ENCODE assay signal across 7 cellular contexts in the genomic region with DNA sequence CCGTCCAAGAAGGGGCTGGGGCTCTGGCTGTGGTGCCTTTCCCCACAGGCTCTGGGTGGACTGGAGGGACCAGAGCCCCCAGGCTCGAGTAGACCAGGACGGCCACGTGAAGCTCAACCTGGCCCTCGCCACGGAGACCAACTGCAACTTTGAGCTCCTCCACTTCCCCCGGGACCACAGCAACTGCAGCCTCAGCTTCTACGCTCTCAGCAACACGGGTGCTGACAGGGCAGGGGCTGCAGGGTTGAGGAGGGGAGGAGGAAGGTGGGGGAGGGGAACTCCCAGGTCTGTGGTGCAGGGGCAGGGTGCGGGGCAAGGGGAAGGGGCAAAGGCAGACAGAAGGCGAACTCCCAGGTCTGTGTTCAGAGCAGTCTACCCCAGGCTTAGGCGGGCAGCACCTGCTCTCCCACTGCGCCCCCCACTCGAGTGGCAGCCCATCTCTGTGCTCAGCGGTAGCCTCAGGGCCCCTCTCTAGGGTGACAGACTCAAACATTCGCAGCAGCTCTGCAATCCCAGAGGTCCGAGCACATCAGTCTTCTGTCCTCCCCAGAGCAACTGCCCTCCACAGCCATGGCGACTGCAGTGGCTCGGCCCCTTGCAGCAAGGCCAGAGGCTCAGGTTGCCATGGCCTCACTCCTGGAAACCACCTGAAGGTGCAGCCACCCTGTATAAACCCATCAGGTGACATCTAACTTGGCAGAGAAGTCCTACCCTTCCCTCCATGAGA. TPM values are rescaled to one million over a fixed set of nuclear protein-coding genes. Genes with fewer than 3 reads are reported as not detected.
A peak's percentile ranks its signal among the peaks of the same experiment; 100 is the strongest.
DNase-seq lines count a peak whose midpoint lies in the region; ATAC-seq, FAIRE-seq and TF ChIP-seq lines count a peak whose summit lies in the region.
"Had no signal": no experiment of that assay in that cellular context is flagged by ENCODE, and none has a peak within 500 bp of the region (broad histone marks: within the 10 kb centered on the region; RNA-seq: fewer than 3 reads in every experiment).

No MANE protein-coding gene starts in this region.

- H3K27me3 Mint-ChIP-seq in glutamatergic neuron (ENCODE audit: unreplicated experiment), result peaks cover 29% of the 10 kb centered on the region

- H3K4me3 Mint-ChIP-seq in glutamatergic neuron (ENCODE audit: unreplicated experiment), result peak overlapping the region; percentile 30

- H3K27me3 ChIP-seq in right atrium auricular region, result peaks cover 17 to 29% of the 10 kb centered on the region in 2 donors

- H3K9me3 Mint-ChIP-seq in glutamatergic neuron (ENCODE audit: unreplicated experiment), result peaks cover 9% of the 10 kb centered on the region

- no peak overlapping the region for H3K27ac Mint-ChIP-seq in glutamatergic neuron (ENCODE audit: unreplicated experiment)

- peaks cover 3% of the 10 kb centered on the region for H3K4me1 Mint-ChIP-seq in glutamatergic neuron (ENCODE audit: low read depth, unreplicated experiment)

- no peak overlapping the region for H3K4me3 ChIP-seq in right atrium auricular region

- H3K36me3 ChIP-seq in right atrium auricular region, result peaks cover 23% of the 10 kb centered on the region

- no peaks in the 10 kb centered on the region for H3K9me3 ChIP-seq in right atrium auricular region

- no peak overlapping the region for H3K27ac ChIP-seq in right atrium auricular region

- ATAC-seq in Right ventricle myocardium superior (ENCODE audit: poor library complexity), result peak; percentile 13

- H3K4me1 ChIP-seq in right atrium auricular region, result peaks cover 0 to 35% of the 10 kb centered on the region in 2 donors

- DNase-seq in Right ventricle myocardium superior, result no peak
- DNase-seq in right atrium auricular region (ENCODE audit: low spot score), result no peak
- DNase-seq in glutamatergic neuron, result peak; percentile 44
- DNase-seq in urothelium cell line (ENCODE audit: low spot score), result no peak
- DNase-seq in central memory CD4-positive, alpha-beta T cell, result no peak
- DNase-seq in effector CD8-positive, alpha-beta T cell (lab: John Stamatoyannopoulos, UW), result no peak

- TF ChIP-seq CTCF in right atrium auricular region (IDR thresholded peaks at IDR 0.05) (no peak), glutamatergic neuron (IDR thresholded peaks at IDR 0.05; ENCODE audit: partially characterized antibody, unreplicated experiment) (no peak)

- FAIRE-seq in urothelium cell line (lab: Jason Lieb, UNC), result peak; percentile 23
- FAIRE-seq: GM18507 had no signal

- peaks cover 5% of the 10 kb centered on the region for H3K36me3 Mint-ChIP-seq in glutamatergic neuron (ENCODE audit: unreplicated experiment)

- intact Hi-C loops in Right ventricle myocardium superior (cut with DNase I), result no loop called here

RNA-seq across cellular contexts. Expression of a gene that starts 1.4 kb away (rescaled TPM):
- not detected for total RNA-seq in Right ventricle myocardium superior
- not detected for total RNA-seq in right atrium auricular region
- 1.9 TPM for total RNA-seq in glutamatergic neuron (ENCODE audit: unreplicated experiment)

RNA-seq across cellular contexts. Expression of a gene that starts 5.8 kb away (rescaled TPM):
- total RNA-seq in Right ventricle myocardium superior (not detected), right atrium auricular region (not detected), glutamatergic neuron (ENCODE audit: unreplicated experiment) (3.3 TPM)

RNA-seq across cellular contexts. Expression of a gene that starts 8.1 kb away (rescaled TPM):
- 57.9 TPM for total RNA-seq in Right ventricle myocardium superior
- 10 to 100 TPM; 35.2 to 43.9 TPM for total RNA-seq in right atrium auricular region
- total RNA-seq in glutamatergic neuron (ENCODE audit: unreplicated experiment), result 48.4 TPM

RNA-seq across cellular contexts. Expression of a gene that starts 23.2 kb away (rescaled TPM):
- total RNA-seq in Right ventricle myocardium superior (74.7 TPM), right atrium auricular region (10 to 100 TPM; 56.0 to 65.3 TPM), glutamatergic neuron (ENCODE audit: unreplicated experiment) (249 TPM)

RNA-seq across cellular contexts. Expression of a gene that starts 53.3 kb away (rescaled TPM):
- total RNA-seq in Right ventricle myocardium superior, result 0.08 TPM
- total RNA-seq in right atrium auricular region, result under 1 TPM; 0.30 to 0.71 TPM
- total RNA-seq in glutamatergic neuron (ENCODE audit: unreplicated experiment), result not detected
